In the genomic region with DNA sequence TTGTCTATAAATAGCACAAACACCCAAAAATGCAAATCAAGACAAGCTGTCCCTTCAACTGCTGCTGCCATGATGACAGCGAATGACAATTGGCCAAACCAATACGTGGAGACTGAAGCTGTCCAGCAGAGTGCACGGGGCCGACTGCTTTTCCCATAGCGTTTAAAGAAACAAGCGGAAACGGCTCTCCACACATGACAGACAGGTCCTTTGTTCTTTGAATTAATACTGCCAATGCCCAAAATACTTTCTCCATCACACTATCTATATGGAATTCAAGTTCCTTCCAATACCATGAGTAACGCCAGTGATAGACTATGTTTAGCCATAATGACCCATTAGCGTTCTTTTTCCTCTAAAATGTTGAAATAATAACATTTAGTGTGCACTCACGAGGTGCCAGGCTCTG, we compare ENCODE assay signal across 11 cellular contexts. TPM values are rescaled to one million over a fixed set of nuclear protein-coding genes. Genes with fewer than 3 reads are reported as not detected.
DNase-seq lines count a peak whose midpoint lies in the region; ATAC-seq, FAIRE-seq and TF ChIP-seq lines count a peak whose summit lies in the region.
"Had no signal": no experiment of that assay in that cellular context is flagged by ENCODE, and none has a peak within 500 bp of the region (broad histone marks: within the 10 kb centered on the region; RNA-seq: fewer than 3 reads in every experiment).

No MANE protein-coding gene starts in this region.

- intact Hi-C loops in gastrocnemius medialis (cut with DNase I; ENCODE audit: low total_unique reads): no loop called here

- no peak overlapping the region for H3K4me3 ChIP-seq in brain microvascular endothelial cell (ENCODE audit: low read depth, low read length)
- H3K4me3 ChIP-seq in hepatocyte: no peak overlapping the region
- peak overlapping the region; percentile 34 for H3K4me3 ChIP-seq in thoracic aorta
- H3K4me3 ChIP-seq in gastrocnemius medialis: no peak overlapping the region
- H3K4me3 ChIP-seq: right lobe of liver had no signal

- no peak for TF ChIP-seq POLR2A in gastrocnemius medialis (IDR thresholded peaks at IDR 0.05)

- DNase-seq in NCI-H2227 (lab: John Stamatoyannopoulos, UW; ENCODE audit: unreplicated experiment) (peak; percentile 16), NCI-H2227 treated with DMSO at 0.1 percent for 48 hours (lab: John Stamatoyannopoulos, UW) (no peak), brain microvascular endothelial cell (peak; percentile 79), hepatocyte (ENCODE audit: low spot score) (no peak), thoracic aorta (ENCODE audit: low spot score) (no peak), NCI-H187 treated with DMSO at 0.1 percent for 48 hours (lab: John Stamatoyannopoulos, UW) (no peak), frontal cortex (ENCODE audit: low spot score in 2 of 2) (no peak), gastrocnemius medialis (no peak)
- DNase-seq: activated gamma-delta T cell, right lobe of liver had no signal

- H3K9me3 ChIP-seq in hepatocyte (ENCODE audit: low read depth): no peaks in the 10 kb centered on the region
- H3K9me3 ChIP-seq in thoracic aorta: no peaks in the 10 kb centered on the region
- H3K9me3 ChIP-seq in gastrocnemius medialis: no peaks in the 10 kb centered on the region
- H3K9me3 ChIP-seq: right lobe of liver had no signal

- ATAC-seq in thoracic aorta (ENCODE audit: insufficient number of reproducible peaks, low FRiP score, low read depth): no peak
- ATAC-seq in gastrocnemius medialis: no peak
- ATAC-seq: right lobe of liver had no signal

- peak overlapping the region; percentile 87 for H3K27ac ChIP-seq in brain microvascular endothelial cell
- H3K27ac ChIP-seq in hepatocyte: peak overlapping the region; percentile 20
- peak overlapping the region; percentile 83 to 86 for H3K27ac ChIP-seq in thoracic aorta
- H3K27ac ChIP-seq in gastrocnemius medialis: no peak overlapping the region
- H3K27ac ChIP-seq: right lobe of liver had no signal

- 69% methylated on average over 10 of the region's 10 CpGs for WGBS in hepatocyte (ENCODE audit: low lambda C conversion rate, missing lambda C conversion rate)

- H3K27me3 ChIP-seq in brain microvascular endothelial cell (replicated peaks) (no peaks in the 10 kb centered on the region), hepatocyte (no peaks in the 10 kb centered on the region), thoracic aorta (replicated peaks; ENCODE audit: insufficient read depth) (no peaks in the 10 kb centered on the region), gastrocnemius medialis (no peaks in the 10 kb centered on the region)
- H3K27me3 ChIP-seq: right lobe of liver had no signal

- no peaks in the 10 kb centered on the region for H3K9me2 ChIP-seq in hepatocyte (replicated peaks; ENCODE audit: insufficient read depth)

- TF ChIP-seq CTCF in brain microvascular endothelial cell (IDR thresholded peaks at IDR 0.05; ENCODE audit: low read depth, low read length, missing control alignments) (no peak), hepatocyte (IDR thresholded peaks at IDR 0.05; ENCODE audit: poor library complexity) (no peak), thoracic aorta (IDR thresholded peaks at IDR 0.05) (no peak), gastrocnemius medialis (IDR thresholded peaks at IDR 0.05 in 4 of 5, conservative IDR thresholded peaks at IDR 0.05 in 1 of 5) (no peak)

- peaks cover 88% of the 10 kb centered on the region for H3K79me2 ChIP-seq in hepatocyte

- H3K4me1 ChIP-seq in hepatocyte (ENCODE audit: insufficient read depth) (peaks cover 24% of the 10 kb centered on the region), thoracic aorta (ENCODE audit: control insufficient read depth in 1 of 2, low read depth in 2 of 2) (peaks cover 34 to 90% of the 10 kb centered on the region in 2 donors), gastrocnemius medialis (peaks cover 0 to 8% of the 10 kb centered on the region in 2 donors)
- H3K4me1 ChIP-seq: right lobe of liver had no signal

- no peak for FAIRE-seq in frontal cortex (lab: Jason Lieb, UNC)
- FAIRE-seq: A204.1 had no signal

- H4K20me1 ChIP-seq in hepatocyte (ENCODE audit: insufficient read depth, poor library complexity, severe bottlenecking): peaks cover 13% of the 10 kb centered on the region

- no peak overlapping the region for H3K4me2 ChIP-seq in hepatocyte

- no peak overlapping the region for H2AFZ ChIP-seq in hepatocyte

- H3K36me3 ChIP-seq in brain microvascular endothelial cell (replicated peaks) (peaks cover 4% of the 10 kb centered on the region), hepatocyte (replicated peaks; ENCODE audit: insufficient read depth, low read depth) (no peaks in the 10 kb centered on the region), thoracic aorta (no peaks in the 10 kb centered on the region), gastrocnemius medialis (no peaks in the 10 kb centered on the region)
- H3K36me3 ChIP-seq: right lobe of liver had no signal

- in situ Hi-C loops in brain microvascular endothelial cell (cut with HindIII; ENCODE audit: low pct_ligation_motif_present, low sequenced_read_pairs): no loop called here
- in situ Hi-C loops in gastrocnemius medialis (cut with MboI; ENCODE audit: low sequenced_read_pairs in 4 of 4): no loop called here

RNA-seq across cellular contexts. Expression of a gene that starts 35.5 kb away (rescaled TPM):
- total RNA-seq in hepatocyte (12.6 and 16.2 TPM in 2 replicates), thoracic aorta (10 to 100 TPM; 32.1 to 40.1 TPM), frontal cortex (45.2 TPM), gastrocnemius medialis (1 to 10 TPM; 1.5 to 8.6 (median 3.5) TPM)
- polyA plus RNA-seq in hepatocyte: 6.9 and 9.3 TPM in 2 replicates

Comparison
In these comparisons a context has a peak if more than half of its experiments do, and no peak if none do; other contexts are left out.
1. DNase-seq: peak in NCI-H2227 (single experiment) and brain microvascular endothelial cell (single experiment); none in NCI-H2227 treated with DMSO at 0.1 percent for 48 hours (single experiment), hepatocyte (single experiment), thoracic aorta (single experiment), NCI-H187 treated with DMSO at 0.1 percent for 48 hours (single experiment), frontal cortex (0 of 2) and gastrocnemius medialis (0 of 2).
2. H3K27ac ChIP-seq: peak in brain microvascular endothelial cell (single experiment), hepatocyte (single experiment) and thoracic aorta (2 of 2); none in gastrocnemius medialis (0 of 4).